2 cellular contexts compared by ENCODE assay signal in the genomic region with DNA sequence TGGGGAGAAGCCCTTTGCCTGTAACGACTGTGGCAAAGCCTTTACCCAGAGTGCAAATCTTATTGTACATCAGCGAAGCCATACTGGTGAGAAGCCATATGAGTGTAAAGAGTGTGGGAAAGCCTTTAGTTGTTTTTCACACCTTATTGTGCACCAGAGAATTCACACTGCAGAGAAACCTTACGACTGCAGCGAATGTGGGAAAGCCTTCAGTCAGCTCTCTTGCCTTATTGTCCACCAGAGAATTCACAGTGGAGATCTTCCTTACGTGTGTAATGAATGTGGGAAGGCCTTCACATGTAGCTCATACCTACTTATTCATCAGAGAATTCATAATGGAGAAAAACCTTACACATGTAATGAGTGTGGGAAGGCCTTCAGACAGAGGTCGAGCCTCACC.
A peak's percentile ranks its signal among the peaks of the same experiment; 100 is the strongest.
TF ChIP-seq lines count a peak whose summit lies in the region.

No MANE protein-coding gene starts in this region.

TF ChIP-seq in liver, 16 proteins besides CTCF, POLR2A, EP300 and RAD21:
- TF ChIP-seq FOXA2 (IDR thresholded peaks at IDR 0.05) = no peak
- TF ChIP-seq, protein P1, sequence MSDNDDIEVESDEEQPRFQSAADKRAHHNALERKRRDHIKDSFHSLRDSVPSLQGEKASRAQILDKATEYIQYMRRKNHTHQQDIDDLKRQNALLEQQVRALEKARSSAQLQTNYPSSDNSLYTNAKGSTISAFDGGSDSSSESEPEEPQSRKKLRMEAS (IDR thresholded peaks at IDR 0.05) = no peak
- no peak for TF ChIP-seq FOXA1 (IDR thresholded peaks at IDR 0.05)
- TF ChIP-seq TAF1 (conservative IDR thresholded peaks at IDR 0.05) = no peak
- TF ChIP-seq, protein P2, sequence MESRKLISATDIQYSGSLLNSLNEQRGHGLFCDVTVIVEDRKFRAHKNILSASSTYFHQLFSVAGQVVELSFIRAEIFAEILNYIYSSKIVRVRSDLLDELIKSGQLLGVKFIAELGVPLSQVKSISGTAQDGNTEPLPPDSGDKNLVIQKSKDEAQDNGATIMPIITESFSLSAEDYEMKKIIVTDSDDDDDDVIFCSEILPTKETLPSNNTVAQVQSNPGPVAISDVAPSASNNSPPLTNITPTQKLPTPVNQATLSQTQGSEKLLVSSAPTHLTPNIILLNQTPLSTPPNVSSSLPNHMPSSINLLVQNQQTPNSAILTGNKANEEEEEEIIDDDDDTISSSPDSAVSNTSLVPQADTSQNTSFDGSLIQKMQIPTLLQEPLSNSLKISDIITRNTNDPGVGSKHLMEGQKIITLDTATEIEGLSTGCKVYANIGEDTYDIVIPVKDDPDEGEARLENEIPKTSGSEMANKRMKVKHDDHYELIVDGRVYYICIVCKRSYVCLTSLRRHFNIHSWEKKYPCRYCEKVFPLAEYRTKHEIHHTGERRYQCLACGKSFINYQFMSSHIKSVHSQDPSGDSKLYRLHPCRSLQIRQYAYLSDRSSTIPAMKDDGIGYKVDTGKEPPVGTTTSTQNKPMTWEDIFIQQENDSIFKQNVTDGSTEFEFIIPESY (IDR thresholded peaks at IDR 0.05) = no peak
- TF ChIP-seq, protein P3, sequence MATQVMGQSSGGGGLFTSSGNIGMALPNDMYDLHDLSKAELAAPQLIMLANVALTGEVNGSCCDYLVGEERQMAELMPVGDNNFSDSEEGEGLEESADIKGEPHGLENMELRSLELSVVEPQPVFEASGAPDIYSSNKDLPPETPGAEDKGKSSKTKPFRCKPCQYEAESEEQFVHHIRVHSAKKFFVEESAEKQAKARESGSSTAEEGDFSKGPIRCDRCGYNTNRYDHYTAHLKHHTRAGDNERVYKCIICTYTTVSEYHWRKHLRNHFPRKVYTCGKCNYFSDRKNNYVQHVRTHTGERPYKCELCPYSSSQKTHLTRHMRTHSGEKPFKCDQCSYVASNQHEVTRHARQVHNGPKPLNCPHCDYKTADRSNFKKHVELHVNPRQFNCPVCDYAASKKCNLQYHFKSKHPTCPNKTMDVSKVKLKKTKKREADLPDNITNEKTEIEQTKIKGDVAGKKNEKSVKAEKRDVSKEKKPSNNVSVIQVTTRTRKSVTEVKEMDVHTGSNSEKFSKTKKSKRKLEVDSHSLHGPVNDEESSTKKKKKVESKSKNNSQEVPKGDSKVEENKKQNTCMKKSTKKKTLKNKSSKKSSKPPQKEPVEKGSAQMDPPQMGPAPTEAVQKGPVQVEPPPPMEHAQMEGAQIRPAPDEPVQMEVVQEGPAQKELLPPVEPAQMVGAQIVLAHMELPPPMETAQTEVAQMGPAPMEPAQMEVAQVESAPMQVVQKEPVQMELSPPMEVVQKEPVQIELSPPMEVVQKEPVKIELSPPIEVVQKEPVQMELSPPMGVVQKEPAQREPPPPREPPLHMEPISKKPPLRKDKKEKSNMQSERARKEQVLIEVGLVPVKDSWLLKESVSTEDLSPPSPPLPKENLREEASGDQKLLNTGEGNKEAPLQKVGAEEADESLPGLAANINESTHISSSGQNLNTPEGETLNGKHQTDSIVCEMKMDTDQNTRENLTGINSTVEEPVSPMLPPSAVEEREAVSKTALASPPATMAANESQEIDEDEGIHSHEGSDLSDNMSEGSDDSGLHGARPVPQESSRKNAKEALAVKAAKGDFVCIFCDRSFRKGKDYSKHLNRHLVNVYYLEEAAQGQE (IDR thresholded peaks at IDR 0.05) = no peak
- TF ChIP-seq HNF4A (conservative IDR thresholded peaks at IDR 0.05) = no peak
- no peak for TF ChIP-seq RXRA (IDR thresholded peaks at IDR 0.05)
- TF ChIP-seq SP1 (IDR thresholded peaks at IDR 0.05) = no peak
- TF ChIP-seq EGR1 (IDR thresholded peaks at IDR 0.05; ENCODE audit: low read depth in 2 of 2) = no peak
- no peak for TF ChIP-seq YY1 (IDR thresholded peaks at IDR 0.05)
- no peak for TF ChIP-seq NR2F2 (IDR thresholded peaks at IDR 0.05)

TF ChIP-seq in K562, 482 proteins besides CTCF, POLR2A, EP300 and RAD21:
- TF ChIP-seq, protein P4, sequence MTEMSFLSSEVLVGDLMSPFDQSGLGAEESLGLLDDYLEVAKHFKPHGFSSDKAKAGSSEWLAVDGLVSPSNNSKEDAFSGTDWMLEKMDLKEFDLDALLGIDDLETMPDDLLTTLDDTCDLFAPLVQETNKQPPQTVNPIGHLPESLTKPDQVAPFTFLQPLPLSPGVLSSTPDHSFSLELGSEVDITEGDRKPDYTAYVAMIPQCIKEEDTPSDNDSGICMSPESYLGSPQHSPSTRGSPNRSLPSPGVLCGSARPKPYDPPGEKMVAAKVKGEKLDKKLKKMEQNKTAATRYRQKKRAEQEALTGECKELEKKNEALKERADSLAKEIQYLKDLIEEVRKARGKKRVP (CRISPR knock-in tag; IDR thresholded peaks at IDR 0.05) = no peak
- TF ChIP-seq SAFB2 (IDR thresholded peaks at IDR 0.05; ENCODE audit: borderline replicate concordance, low read depth, low read length, severe bottlenecking) (no peak), CBX3 (IDR thresholded peaks at IDR 0.05; ENCODE audit: borderline replicate concordance in 1 of 2, low read length in 2 of 2) (peak in 1 of 2 experiments; percentile 57; a peak in 1 of 3 replicates), POU5F1 (IDR thresholded peaks at IDR 0.05; ENCODE audit: borderline replicate concordance, low read depth, low read length, partially characterized antibody) (no peak), ARID2 (IDR thresholded peaks at IDR 0.05) (no peak), ZNF75A (CRISPR knock-in tag; IDR thresholded peaks at IDR 0.05) (peak; percentile 77), SNRNP70 (optimal IDR thresholded peaks at IDR 0.05; ENCODE audit: low read depth, low read length) (no peak)
- TF ChIP-seq, protein P5, sequence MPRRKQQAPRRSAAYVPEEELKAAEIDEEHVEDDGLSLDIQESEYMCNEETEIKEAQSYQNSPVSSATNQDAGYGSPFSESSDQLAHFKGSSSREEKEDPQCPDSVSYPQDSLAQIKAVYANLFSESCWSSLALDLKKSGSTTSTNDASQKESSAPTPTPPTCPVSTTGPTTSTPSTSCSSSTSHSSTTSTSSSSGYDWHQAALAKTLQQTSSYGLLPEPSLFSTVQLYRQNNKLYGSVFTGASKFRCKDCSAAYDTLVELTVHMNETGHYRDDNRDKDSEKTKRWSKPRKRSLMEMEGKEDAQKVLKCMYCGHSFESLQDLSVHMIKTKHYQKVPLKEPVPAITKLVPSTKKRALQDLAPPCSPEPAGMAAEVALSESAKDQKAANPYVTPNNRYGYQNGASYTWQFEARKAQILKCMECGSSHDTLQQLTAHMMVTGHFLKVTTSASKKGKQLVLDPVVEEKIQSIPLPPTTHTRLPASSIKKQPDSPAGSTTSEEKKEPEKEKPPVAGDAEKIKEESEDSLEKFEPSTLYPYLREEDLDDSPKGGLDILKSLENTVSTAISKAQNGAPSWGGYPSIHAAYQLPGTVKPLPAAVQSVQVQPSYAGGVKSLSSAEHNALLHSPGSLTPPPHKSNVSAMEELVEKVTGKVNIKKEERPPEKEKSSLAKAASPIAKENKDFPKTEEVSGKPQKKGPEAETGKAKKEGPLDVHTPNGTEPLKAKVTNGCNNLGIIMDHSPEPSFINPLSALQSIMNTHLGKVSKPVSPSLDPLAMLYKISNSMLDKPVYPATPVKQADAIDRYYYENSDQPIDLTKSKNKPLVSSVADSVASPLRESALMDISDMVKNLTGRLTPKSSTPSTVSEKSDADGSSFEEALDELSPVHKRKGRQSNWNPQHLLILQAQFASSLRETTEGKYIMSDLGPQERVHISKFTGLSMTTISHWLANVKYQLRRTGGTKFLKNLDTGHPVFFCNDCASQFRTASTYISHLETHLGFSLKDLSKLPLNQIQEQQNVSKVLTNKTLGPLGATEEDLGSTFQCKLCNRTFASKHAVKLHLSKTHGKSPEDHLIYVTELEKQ (CRISPR knock-in tag; IDR thresholded peaks at IDR 0.05) = no peak
